In genomic region chr4:168928875-168929274, GRCh38 we compare ENCODE assay signal across 23 cellular contexts.
"Had no signal": no experiment of that assay in that cellular context is flagged by ENCODE, and none has a peak within 500 bp of the region (broad histone marks: within the 10 kb centered on the region; RNA-seq: fewer than 3 reads in every experiment).

No MANE protein-coding gene starts in this region.

- H3K27me3 Mint-ChIP-seq: naive thymus-derived CD4-positive, alpha-beta T cell; progenitor cell of endocrine pancreas; stimulated activated naive B cell treated with anti-CD40 and anti-IgM and Interleukin-4, amounts not matched to agents 10 μg/mL and 1 μg/mL and 100 μg/mL, for 72 hours; stimulated activated naive CD8-positive, alpha-beta T cell treated with anti-CD3 and anti-CD28 coated beads, Interleukin-15, Interleukin-2, amounts not matched to agents 100 ng/mL and 50 ng/mL, for 24 hours had no signal

- ATAC-seq: gastroesophageal sphincter; naive thymus-derived CD4-positive, alpha-beta T cell; right lobe of liver; stimulated activated naive B cell treated with anti-CD40 and anti-IgM and Interleukin-4, amounts not matched to agents 10 μg/mL and 1 μg/mL and 100 μg/mL, for 72 hours had no signal

- H3K27ac ChIP-seq: dorsolateral prefrontal cortex, foreskin keratinocyte, heart right ventricle, parathyroid adenoma, right lobe of liver, thoracic aorta, tibial nerve, upper lobe of left lung had no signal

- DNase-seq: dorsolateral prefrontal cortex; effector CD4-positive, alpha-beta T cell; heart right ventricle; hippocampal formation; kidney glomerular epithelial cell; mesenchymal stem cell; midbrain; naive thymus-derived CD4-positive, alpha-beta T cell; right lobe of liver; small intestine; stimulated activated CD4-positive, alpha-beta T cell treated with anti-CD3 and anti-CD28 coated beads, Interleukin-15, amount 100 ng/mL, for 24 hours; stimulated activated CD4-positive, alpha-beta T cell treated with anti-CD3 and anti-CD28 coated beads, Interleukin-2, amount 100 ng/mL, for 48 hours; stimulated activated naive B cell treated with anti-CD40 and anti-IgM and Interleukin-4, amounts not matched to agents 10 μg/mL and 1 μg/mL and 100 μg/mL, for 72 hours; upper lobe of left lung had no signal

- H3K27ac Mint-ChIP-seq: naive thymus-derived CD4-positive, alpha-beta T cell; nephron; progenitor cell of endocrine pancreas; stimulated activated naive B cell treated with anti-CD40 and anti-IgM and Interleukin-4, amounts not matched to agents 10 μg/mL and 1 μg/mL and 100 μg/mL, for 72 hours; stimulated activated naive CD8-positive, alpha-beta T cell treated with anti-CD3 and anti-CD28 coated beads, Interleukin-15, Interleukin-2, amounts not matched to agents 100 ng/mL and 50 ng/mL, for 24 hours had no signal

- H3K4me1 ChIP-seq: esophagus muscularis mucosa, foreskin keratinocyte, parathyroid adenoma, upper lobe of left lung had no signal

- H3K27me3 ChIP-seq: dorsolateral prefrontal cortex, esophagus muscularis mucosa, foreskin keratinocyte, gastroesophageal sphincter, heart right ventricle, right lobe of liver, tibial nerve, upper lobe of left lung had no signal

- H3K4me3 ChIP-seq: dorsolateral prefrontal cortex, esophagus muscularis mucosa, gastroesophageal sphincter, heart right ventricle, right lobe of liver, thoracic aorta, tibial nerve, upper lobe of left lung had no signal

- H3K4me3 Mint-ChIP-seq: naive thymus-derived CD4-positive, alpha-beta T cell; nephron; stimulated activated naive B cell treated with anti-CD40 and anti-IgM and Interleukin-4, amounts not matched to agents 10 μg/mL and 1 μg/mL and 100 μg/mL, for 72 hours; stimulated activated naive CD8-positive, alpha-beta T cell treated with anti-CD3 and anti-CD28 coated beads, Interleukin-15, Interleukin-2, amounts not matched to agents 100 ng/mL and 50 ng/mL, for 24 hours had no signal
